ENCODE assay signal across 9 cellular contexts in genomic region chr17:56678249-56679144, GRCh38.
DNase-seq lines count a peak whose midpoint lies in the region; ATAC-seq and TF ChIP-seq lines count a peak whose summit lies in the region.
"Had no signal": no experiment of that assay in that cellular context is flagged by ENCODE, and none has a peak within 500 bp of the region (broad histone marks: within the 10 kb centered on the region; RNA-seq: fewer than 3 reads in every experiment).

No MANE protein-coding gene starts in this region.

- H4K8ac ChIP-seq in mesenchymal stem cell (ENCODE audit: low read length), result no peak overlapping the region

- H3K36me3 ChIP-seq in ACC112 (ENCODE audit: insufficient read depth, low read length) (no peaks in the 10 kb centered on the region), KMS-11 (ENCODE audit: insufficient read depth) (no peaks in the 10 kb centered on the region), mesenchymal stem cell (ENCODE audit: control insufficient read depth in 1 of 2, insufficient read depth in 2 of 2, low read depth in 1 of 2, low read length in 2 of 2) (no peaks in the 10 kb centered on the region)

- H2BK5ac ChIP-seq in mesenchymal stem cell (ENCODE audit: low read depth, low read length, poor library complexity, severe bottlenecking), result no peak overlapping the region

- no peak overlapping the region for H3K27ac ChIP-seq in ACC112 (ENCODE audit: low read depth, low read length)
- no peak overlapping the region for H3K27ac ChIP-seq in KMS-11
- H3K27ac ChIP-seq in dorsolateral prefrontal cortex, result no peak overlapping the region
- no peak overlapping the region for H3K27ac ChIP-seq in mesenchymal stem cell (ENCODE audit: low read length, poor library complexity, severe bottlenecking)

- in situ Hi-C loops in GM13977 (cut with MboI; ENCODE audit: low pct_unique_long_range_greater_than_20kb, low sequenced_read_pairs, unreplicated experiment), result no loop called here

- H3K4me1 ChIP-seq in ACC112 (ENCODE audit: control insufficient read depth, insufficient read depth, low read length, unreplicated experiment) (peaks cover 8% of the 10 kb centered on the region), KMS-11 (ENCODE audit: low read depth, poor library complexity, severe bottlenecking) (peaks cover 57% of the 10 kb centered on the region), mesenchymal stem cell (ENCODE audit: control insufficient read depth, insufficient read depth, low read depth, low read length) (peaks cover 17% of the 10 kb centered on the region)

- TF ChIP-seq CTCF in KMS-11 (conservative IDR thresholded peaks at IDR 0.05; ENCODE audit: low read depth, low read length) (peak; percentile 9; the same call in 1 of the 2 replicates), dorsolateral prefrontal cortex (IDR thresholded peaks at IDR 0.05 in 54 of 56, conservative IDR thresholded peaks at IDR 0.05 in 2 of 56; ENCODE audit: low read depth in 1 of 56, partially characterized antibody in 56 of 56) (no peak), GM13977 (IDR thresholded peaks at IDR 0.05; ENCODE audit: extremely low read depth, insufficient read depth, missing control alignments) (no peak)

- whole genome bisulfite sequencing in mesenchymal stem cell, result 12% methylated on average over 38 of the region's 38 CpGs

- H4K20me1 ChIP-seq in KMS-11 (ENCODE audit: insufficient read depth), result no peaks in the 10 kb centered on the region

- H3K27me3 ChIP-seq in ACC112 (ENCODE audit: insufficient read depth, low read length) (peaks cover 79% of the 10 kb centered on the region), KMS-11 (ENCODE audit: insufficient read depth, low read depth) (peaks cover 18% of the 10 kb centered on the region; the same call in 1 of the 2 replicates), dorsolateral prefrontal cortex (peaks cover 0 to 82% (median 21%) of the 10 kb centered on the region in 45 donors), mesenchymal stem cell (ENCODE audit: control insufficient read depth in 1 of 2, insufficient read depth in 1 of 2, low read length in 2 of 2) (peaks cover 28 to 68% of the 10 kb centered on the region in 2 experiments)

- H3K79me2 ChIP-seq in ACC112 (ENCODE audit: control insufficient read depth, insufficient read depth, low read length, unreplicated experiment) (no peaks in the 10 kb centered on the region), KMS-11 (ENCODE audit: insufficient read depth, low read depth) (no peaks in the 10 kb centered on the region)

- peak overlapping the region; percentile 24 to 38 for H3K4ac ChIP-seq in mesenchymal stem cell (ENCODE audit: low read depth in 1 of 2, low read length in 2 of 2)

- H2AK5ac ChIP-seq in mesenchymal stem cell (ENCODE audit: low read length, severe bottlenecking), result no peak overlapping the region

- H2AFZ ChIP-seq in ACC112 (ENCODE audit: low read length, unreplicated experiment), result peak overlapping the region; percentile 34
- no peak overlapping the region for H2AFZ ChIP-seq in KMS-11 (ENCODE audit: low read depth)
- no peak overlapping the region for H2AFZ ChIP-seq in mesenchymal stem cell (ENCODE audit: low read depth, low read length)

- no peak overlapping the region for H2BK120ac ChIP-seq in mesenchymal stem cell (ENCODE audit: low read depth, low read length)

- ATAC-seq in HG03521 (IDR thresholded peaks at IDR 0.05; ENCODE audit: unreplicated experiment), result no peak
- ATAC-seq in HG02970 (IDR thresholded peaks at IDR 0.05; ENCODE audit: low FRiP score, unreplicated experiment), result no peak

- intact Hi-C loops in dorsolateral prefrontal cortex (cut with DNase I), result loop anchor here in 1 of 2 donors (2.0 kb wide), 1 partner anchor 86 kb away; the partner anchor contains the start of gene NOG

- H3K4me2 ChIP-seq in KMS-11 (no peak overlapping the region), mesenchymal stem cell (ENCODE audit: low read length, poor library complexity, severe bottlenecking) (peak overlapping the region; percentile 81)

- no peaks in the 10 kb centered on the region for H3K9me3 ChIP-seq in mesenchymal stem cell (ENCODE audit: control insufficient read depth, low read length)

- H3K9ac ChIP-seq in KMS-11 (no peak overlapping the region), mesenchymal stem cell (ENCODE audit: low read length) (peak overlapping the region; percentile 61)

- H3K23ac ChIP-seq in mesenchymal stem cell (ENCODE audit: low read length in 2 of 2), result no peak overlapping the region

- H3K4me3 ChIP-seq in ACC112 (ENCODE audit: low read depth, low read length) (peak overlapping the region; percentile 60), KMS-11 (IDR thresholded peaks at IDR 0.05; ENCODE audit: insufficient read depth, low read depth, low read length) (no peak overlapping the region), dorsolateral prefrontal cortex (peak overlapping the region; percentile 2 to 68 (median 47)), mesenchymal stem cell (ENCODE audit: insufficient read depth in 1 of 2, low read depth in 1 of 2, low read length in 2 of 2) (peak overlapping the region in 1 of 2 experiments; percentile 69)
- H3K4me3 ChIP-seq: K562 had no signal

- H2BK15ac ChIP-seq in mesenchymal stem cell (ENCODE audit: low read depth, poor library complexity, severe bottlenecking), result no peak overlapping the region

- H4K91ac ChIP-seq in mesenchymal stem cell (ENCODE audit: low read length), result no peak overlapping the region

- H3K18ac ChIP-seq in mesenchymal stem cell (ENCODE audit: low read depth in 1 of 2, low read length in 2 of 2), result peak overlapping the region in 1 of 2 experiments; percentile 41

- no peak overlapping the region for H3K14ac ChIP-seq in mesenchymal stem cell (ENCODE audit: low read length in 2 of 2)

- DNase-seq in dorsolateral prefrontal cortex (peak in 1 of 10 donors; percentile 8), mesenchymal stem cell (peak; percentile 22), NCI-H2107 treated with DMSO at 0.1 percent for 48 hours (lab: John Stamatoyannopoulos, UW; ENCODE audit: unreplicated experiment) (no peak), GM13977 (ENCODE audit: low spot score) (no peak)

- H3K79me1 ChIP-seq in mesenchymal stem cell (replicated peaks; ENCODE audit: low read length, poor library complexity, severe bottlenecking), result no peaks in the 10 kb centered on the region

- peak overlapping the region in 1 of 2 experiments; percentile 29 for H2BK12ac ChIP-seq in mesenchymal stem cell (ENCODE audit: low read length in 2 of 2)
